ENCODE assay signal across 1 cellular context in the genomic region with DNA sequence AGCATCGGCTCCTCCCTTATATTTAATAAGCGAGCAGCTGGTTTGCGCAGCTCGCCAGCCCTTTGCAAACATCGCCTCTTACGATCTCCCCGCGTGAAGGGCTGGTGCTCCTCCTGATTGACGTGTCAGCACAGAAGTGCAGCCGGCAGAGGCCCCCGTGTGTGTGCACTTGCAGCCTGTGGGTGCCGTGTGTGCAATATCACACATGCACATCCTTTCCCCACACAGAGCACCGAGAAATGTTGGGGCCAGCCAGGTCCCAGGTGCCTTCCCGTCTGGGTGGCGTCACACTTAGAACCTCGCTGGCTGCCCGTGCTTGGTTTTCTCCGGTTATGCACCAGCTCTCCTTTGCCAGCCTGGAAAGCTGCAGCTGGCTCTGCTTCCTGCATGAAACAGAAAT.
TF ChIP-seq lines count a peak whose summit lies in the region.

No MANE protein-coding gene starts in this region.

TF ChIP-seq in WTC11, 78 proteins besides CTCF, POLR2A, EP300 and RAD21 (continued from another document):
- TF ChIP-seq, protein P1, sequence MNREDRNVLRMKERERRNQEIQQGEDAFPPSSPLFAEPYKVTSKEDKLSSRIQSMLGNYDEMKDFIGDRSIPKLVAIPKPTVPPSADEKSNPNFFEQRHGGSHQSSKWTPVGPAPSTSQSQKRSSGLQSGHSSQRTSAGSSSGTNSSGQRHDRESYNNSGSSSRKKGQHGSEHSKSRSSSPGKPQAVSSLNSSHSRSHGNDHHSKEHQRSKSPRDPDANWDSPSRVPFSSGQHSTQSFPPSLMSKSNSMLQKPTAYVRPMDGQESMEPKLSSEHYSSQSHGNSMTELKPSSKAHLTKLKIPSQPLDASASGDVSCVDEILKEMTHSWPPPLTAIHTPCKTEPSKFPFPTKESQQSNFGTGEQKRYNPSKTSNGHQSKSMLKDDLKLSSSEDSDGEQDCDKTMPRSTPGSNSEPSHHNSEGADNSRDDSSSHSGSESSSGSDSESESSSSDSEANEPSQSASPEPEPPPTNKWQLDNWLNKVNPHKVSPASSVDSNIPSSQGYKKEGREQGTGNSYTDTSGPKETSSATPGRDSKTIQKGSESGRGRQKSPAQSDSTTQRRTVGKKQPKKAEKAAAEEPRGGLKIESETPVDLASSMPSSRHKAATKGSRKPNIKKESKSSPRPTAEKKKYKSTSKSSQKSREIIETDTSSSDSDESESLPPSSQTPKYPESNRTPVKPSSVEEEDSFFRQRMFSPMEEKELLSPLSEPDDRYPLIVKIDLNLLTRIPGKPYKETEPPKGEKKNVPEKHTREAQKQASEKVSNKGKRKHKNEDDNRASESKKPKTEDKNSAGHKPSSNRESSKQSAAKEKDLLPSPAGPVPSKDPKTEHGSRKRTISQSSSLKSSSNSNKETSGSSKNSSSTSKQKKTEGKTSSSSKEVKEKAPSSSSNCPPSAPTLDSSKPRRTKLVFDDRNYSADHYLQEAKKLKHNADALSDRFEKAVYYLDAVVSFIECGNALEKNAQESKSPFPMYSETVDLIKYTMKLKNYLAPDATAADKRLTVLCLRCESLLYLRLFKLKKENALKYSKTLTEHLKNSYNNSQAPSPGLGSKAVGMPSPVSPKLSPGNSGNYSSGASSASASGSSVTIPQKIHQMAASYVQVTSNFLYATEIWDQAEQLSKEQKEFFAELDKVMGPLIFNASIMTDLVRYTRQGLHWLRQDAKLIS (CRISPR knock-in tag; IDR thresholded peaks at IDR 0.05; ENCODE audit: borderline replicate concordance): no peak
- no peak for TF ChIP-seq ZNF219 (CRISPR knock-in tag; IDR thresholded peaks at IDR 0.05; ENCODE audit: borderline replicate concordance)
- TF ChIP-seq, protein P2, sequence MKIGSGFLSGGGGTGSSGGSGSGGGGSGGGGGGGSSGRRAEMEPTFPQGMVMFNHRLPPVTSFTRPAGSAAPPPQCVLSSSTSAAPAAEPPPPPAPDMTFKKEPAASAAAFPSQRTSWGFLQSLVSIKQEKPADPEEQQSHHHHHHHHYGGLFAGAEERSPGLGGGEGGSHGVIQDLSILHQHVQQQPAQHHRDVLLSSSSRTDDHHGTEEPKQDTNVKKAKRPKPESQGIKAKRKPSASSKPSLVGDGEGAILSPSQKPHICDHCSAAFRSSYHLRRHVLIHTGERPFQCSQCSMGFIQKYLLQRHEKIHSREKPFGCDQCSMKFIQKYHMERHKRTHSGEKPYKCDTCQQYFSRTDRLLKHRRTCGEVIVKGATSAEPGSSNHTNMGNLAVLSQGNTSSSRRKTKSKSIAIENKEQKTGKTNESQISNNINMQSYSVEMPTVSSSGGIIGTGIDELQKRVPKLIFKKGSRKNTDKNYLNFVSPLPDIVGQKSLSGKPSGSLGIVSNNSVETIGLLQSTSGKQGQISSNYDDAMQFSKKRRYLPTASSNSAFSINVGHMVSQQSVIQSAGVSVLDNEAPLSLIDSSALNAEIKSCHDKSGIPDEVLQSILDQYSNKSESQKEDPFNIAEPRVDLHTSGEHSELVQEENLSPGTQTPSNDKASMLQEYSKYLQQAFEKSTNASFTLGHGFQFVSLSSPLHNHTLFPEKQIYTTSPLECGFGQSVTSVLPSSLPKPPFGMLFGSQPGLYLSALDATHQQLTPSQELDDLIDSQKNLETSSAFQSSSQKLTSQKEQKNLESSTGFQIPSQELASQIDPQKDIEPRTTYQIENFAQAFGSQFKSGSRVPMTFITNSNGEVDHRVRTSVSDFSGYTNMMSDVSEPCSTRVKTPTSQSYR (CRISPR knock-in tag; IDR thresholded peaks at IDR 0.05): no peak
- TF ChIP-seq TP53 (CRISPR knock-in tag; IDR thresholded peaks at IDR 0.05): no peak
- no peak for TF ChIP-seq NR1H2 (CRISPR knock-in tag; IDR thresholded peaks at IDR 0.05)
- TF ChIP-seq, protein P3, sequence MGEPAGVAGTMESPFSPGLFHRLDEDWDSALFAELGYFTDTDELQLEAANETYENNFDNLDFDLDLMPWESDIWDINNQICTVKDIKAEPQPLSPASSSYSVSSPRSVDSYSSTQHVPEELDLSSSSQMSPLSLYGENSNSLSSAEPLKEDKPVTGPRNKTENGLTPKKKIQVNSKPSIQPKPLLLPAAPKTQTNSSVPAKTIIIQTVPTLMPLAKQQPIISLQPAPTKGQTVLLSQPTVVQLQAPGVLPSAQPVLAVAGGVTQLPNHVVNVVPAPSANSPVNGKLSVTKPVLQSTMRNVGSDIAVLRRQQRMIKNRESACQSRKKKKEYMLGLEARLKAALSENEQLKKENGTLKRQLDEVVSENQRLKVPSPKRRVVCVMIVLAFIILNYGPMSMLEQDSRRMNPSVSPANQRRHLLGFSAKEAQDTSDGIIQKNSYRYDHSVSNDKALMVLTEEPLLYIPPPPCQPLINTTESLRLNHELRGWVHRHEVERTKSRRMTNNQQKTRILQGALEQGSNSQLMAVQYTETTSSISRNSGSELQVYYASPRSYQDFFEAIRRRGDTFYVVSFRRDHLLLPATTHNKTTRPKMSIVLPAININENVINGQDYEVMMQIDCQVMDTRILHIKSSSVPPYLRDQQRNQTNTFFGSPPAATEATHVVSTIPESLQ (CRISPR knock-in tag; IDR thresholded peaks at IDR 0.05): no peak
- TF ChIP-seq, protein P4, sequence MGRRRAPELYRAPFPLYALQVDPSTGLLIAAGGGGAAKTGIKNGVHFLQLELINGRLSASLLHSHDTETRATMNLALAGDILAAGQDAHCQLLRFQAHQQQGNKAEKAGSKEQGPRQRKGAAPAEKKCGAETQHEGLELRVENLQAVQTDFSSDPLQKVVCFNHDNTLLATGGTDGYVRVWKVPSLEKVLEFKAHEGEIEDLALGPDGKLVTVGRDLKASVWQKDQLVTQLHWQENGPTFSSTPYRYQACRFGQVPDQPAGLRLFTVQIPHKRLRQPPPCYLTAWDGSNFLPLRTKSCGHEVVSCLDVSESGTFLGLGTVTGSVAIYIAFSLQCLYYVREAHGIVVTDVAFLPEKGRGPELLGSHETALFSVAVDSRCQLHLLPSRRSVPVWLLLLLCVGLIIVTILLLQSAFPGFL (CRISPR knock-in tag; IDR thresholded peaks at IDR 0.05; ENCODE audit: borderline replicate concordance): no peak
- no peak for TF ChIP-seq ETV6 (CRISPR knock-in tag; IDR thresholded peaks at IDR 0.05)
- TF ChIP-seq GABPB1 (CRISPR knock-in tag; IDR thresholded peaks at IDR 0.05): no peak
- TF ChIP-seq RORB (CRISPR knock-in tag; IDR thresholded peaks at IDR 0.05): no peak
- TF ChIP-seq NFATC4 (CRISPR knock-in tag; IDR thresholded peaks at IDR 0.05): no peak
- TF ChIP-seq ZNF396 (CRISPR knock-in tag; IDR thresholded peaks at IDR 0.05; ENCODE audit: borderline replicate concordance): no peak
- no peak for TF ChIP-seq JAZF1 (CRISPR knock-in tag; IDR thresholded peaks at IDR 0.05)
